8 cellular contexts compared by ENCODE assay signal in genomic region chr18:8610442-8610801, GRCh38. TPM values are rescaled to one million over a fixed set of nuclear protein-coding genes. Genes with fewer than 3 reads are reported as not detected.
DNase-seq lines count a peak whose midpoint lies in the region; ATAC-seq, FAIRE-seq and TF ChIP-seq lines count a peak whose summit lies in the region.

No MANE protein-coding gene starts in this region.

- CTCF ChIA-PET in activated naive CD4-positive, alpha-beta T cell treated with anti-CD3 and anti-CD28 coated beads for 36 hours (lab: Charles Lee), result no interaction called here
- CTCF ChIA-PET in WTC11 (lab: Charles Lee), result no interaction called here

- TF ChIP-seq CTCF in WTC11 (IDR thresholded peaks at IDR 0.05), result no peak
- TF ChIP-seq CTCF in retinal pigment epithelial cell (conservative IDR thresholded peaks at IDR 0.05; ENCODE audit: low read depth, low read length), result no peak

- FAIRE-seq in GM19239 (lab: Jason Lieb, UNC), result no peak

- H3K36me3 Mint-ChIP-seq in activated naive CD4-positive, alpha-beta T cell treated with anti-CD3 and anti-CD28 coated beads for 36 hours (ENCODE audit: low read depth), result peaks cover 12% of the 10 kb centered on the region
- H3K36me3 Mint-ChIP-seq in WTC11, result peaks cover 24% of the 10 kb centered on the region

- ATAC-seq in WTC11, result no peak
- ATAC-seq in GM18519 (IDR thresholded peaks at IDR 0.05; ENCODE audit: low FRiP score, unreplicated experiment), result no peak

- H3K4me3 ChIP-seq in retinal pigment epithelial cell (ENCODE audit: low read length), result peak overlapping the region; percentile 87

- H3K4me3 Mint-ChIP-seq in activated naive CD4-positive, alpha-beta T cell treated with anti-CD3 and anti-CD28 coated beads for 36 hours, result peak overlapping the region; percentile 89
- peak overlapping the region; percentile 86 for H3K4me3 Mint-ChIP-seq in WTC11

- peak overlapping the region; percentile 91 for H3K27ac Mint-ChIP-seq in activated naive CD4-positive, alpha-beta T cell treated with anti-CD3 and anti-CD28 coated beads for 36 hours
- H3K27ac Mint-ChIP-seq in WTC11, result peak overlapping the region; percentile 72

- peak; percentile 42 for DNase-seq in activated naive CD4-positive, alpha-beta T cell treated with anti-CD3 and anti-CD28 coated beads for 36 hours
- no peak for DNase-seq in activated naive CD4-positive, alpha-beta T cell (lab: John Stamatoyannopoulos, UW)
- DNase-seq in WTC11 (ENCODE audit: low spot score) (no peak), glomerular visceral epithelial cell (ENCODE audit: extremely low spot score) (peak; percentile 22), retinal pigment epithelial cell (ENCODE audit: low read depth) (no peak), GM19239 (ENCODE audit: insufficient read length, low spot score) (no peak), AG08396 (ENCODE audit: low spot score) (no peak)

- POLR2A ChIA-PET in WTC11 (lab: Charles Lee), result no interaction called here

- H3K9me3 Mint-ChIP-seq in activated naive CD4-positive, alpha-beta T cell treated with anti-CD3 and anti-CD28 coated beads for 36 hours, result no peaks in the 10 kb centered on the region
- no peaks in the 10 kb centered on the region for H3K9me3 Mint-ChIP-seq in WTC11

- H3K4me1 Mint-ChIP-seq in activated naive CD4-positive, alpha-beta T cell treated with anti-CD3 and anti-CD28 coated beads for 36 hours (ENCODE audit: low read depth), result peaks cover 54% of the 10 kb centered on the region
- peaks cover 65% of the 10 kb centered on the region for H3K4me1 Mint-ChIP-seq in WTC11

- intact Hi-C loops in activated naive CD4-positive, alpha-beta T cell treated with anti-CD3 and anti-CD28 coated beads for 36 hours (cut with micrococcal nuclease), result loop anchor here (1.0 to 10.0 kb wide), 7 partner anchors 407 to 1914 kb away; partner anchors contain the start of genes NAPG, NDUFV2 and PPP4R1

- no peaks in the 10 kb centered on the region for H3K27me3 Mint-ChIP-seq in activated naive CD4-positive, alpha-beta T cell treated with anti-CD3 and anti-CD28 coated beads for 36 hours (ENCODE audit: low read depth)
- peaks cover 13% of the 10 kb centered on the region for H3K27me3 Mint-ChIP-seq in WTC11 (ENCODE audit: low read depth)

TF ChIP-seq in WTC11, 78 proteins besides CTCF, POLR2A, EP300 and RAD21:
- no peak for TF ChIP-seq ZNF425 (CRISPR knock-in tag; conservative IDR thresholded peaks at IDR 0.05)
- TF ChIP-seq USF1 (CRISPR knock-in tag; IDR thresholded peaks at IDR 0.05), result no peak
- no peak for TF ChIP-seq HMGA2 (CRISPR knock-in tag; IDR thresholded peaks at IDR 0.05)
- TF ChIP-seq NFATC4 (CRISPR knock-in tag; IDR thresholded peaks at IDR 0.05), result no peak
- no peak for TF ChIP-seq MLX (CRISPR knock-in tag; IDR thresholded peaks at IDR 0.05)
- no peak for TF ChIP-seq RELA (CRISPR knock-in tag; IDR thresholded peaks at IDR 0.05; ENCODE audit: borderline replicate concordance)
- no peak for TF ChIP-seq SOX15 (CRISPR knock-in tag; IDR thresholded peaks at IDR 0.05)
- TF ChIP-seq, protein P1, sequence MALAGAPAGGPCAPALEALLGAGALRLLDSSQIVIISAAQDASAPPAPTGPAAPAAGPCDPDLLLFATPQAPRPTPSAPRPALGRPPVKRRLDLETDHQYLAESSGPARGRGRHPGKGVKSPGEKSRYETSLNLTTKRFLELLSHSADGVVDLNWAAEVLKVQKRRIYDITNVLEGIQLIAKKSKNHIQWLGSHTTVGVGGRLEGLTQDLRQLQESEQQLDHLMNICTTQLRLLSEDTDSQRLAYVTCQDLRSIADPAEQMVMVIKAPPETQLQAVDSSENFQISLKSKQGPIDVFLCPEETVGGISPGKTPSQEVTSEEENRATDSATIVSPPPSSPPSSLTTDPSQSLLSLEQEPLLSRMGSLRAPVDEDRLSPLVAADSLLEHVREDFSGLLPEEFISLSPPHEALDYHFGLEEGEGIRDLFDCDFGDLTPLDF (CRISPR knock-in tag; IDR thresholded peaks at IDR 0.05), result no peak
- TF ChIP-seq, protein P2, sequence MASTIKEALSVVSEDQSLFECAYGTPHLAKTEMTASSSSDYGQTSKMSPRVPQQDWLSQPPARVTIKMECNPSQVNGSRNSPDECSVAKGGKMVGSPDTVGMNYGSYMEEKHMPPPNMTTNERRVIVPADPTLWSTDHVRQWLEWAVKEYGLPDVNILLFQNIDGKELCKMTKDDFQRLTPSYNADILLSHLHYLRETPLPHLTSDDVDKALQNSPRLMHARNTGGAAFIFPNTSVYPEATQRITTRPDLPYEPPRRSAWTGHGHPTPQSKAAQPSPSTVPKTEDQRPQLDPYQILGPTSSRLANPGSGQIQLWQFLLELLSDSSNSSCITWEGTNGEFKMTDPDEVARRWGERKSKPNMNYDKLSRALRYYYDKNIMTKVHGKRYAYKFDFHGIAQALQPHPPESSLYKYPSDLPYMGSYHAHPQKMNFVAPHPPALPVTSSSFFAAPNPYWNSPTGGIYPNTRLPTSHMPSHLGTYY (CRISPR knock-in tag; IDR thresholded peaks at IDR 0.05), result no peak
- TF ChIP-seq, protein P3, sequence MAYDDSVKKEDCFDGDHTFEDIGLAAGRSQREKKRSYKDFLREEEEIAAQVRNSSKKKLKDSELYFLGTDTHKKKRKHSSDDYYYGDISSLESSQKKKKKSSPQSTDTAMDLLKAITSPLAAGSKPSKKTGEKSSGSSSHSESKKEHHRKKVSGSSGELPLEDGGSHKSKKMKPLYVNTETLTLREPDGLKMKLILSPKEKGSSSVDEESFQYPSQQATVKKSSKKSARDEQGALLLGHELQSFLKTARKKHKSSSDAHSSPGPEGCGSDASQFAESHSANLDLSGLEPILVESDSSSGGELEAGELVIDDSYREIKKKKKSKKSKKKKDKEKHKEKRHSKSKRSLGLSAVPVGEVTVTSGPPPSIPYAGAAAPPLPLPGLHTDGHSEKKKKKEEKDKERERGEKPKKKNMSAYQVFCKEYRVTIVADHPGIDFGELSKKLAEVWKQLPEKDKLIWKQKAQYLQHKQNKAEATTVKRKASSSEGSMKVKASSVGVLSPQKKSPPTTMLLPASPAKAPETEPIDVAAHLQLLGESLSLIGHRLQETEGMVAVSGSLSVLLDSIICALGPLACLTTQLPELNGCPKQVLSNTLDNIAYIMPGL (CRISPR knock-in tag; IDR thresholded peaks at IDR 0.05), result no peak
- TF ChIP-seq, protein P4, sequence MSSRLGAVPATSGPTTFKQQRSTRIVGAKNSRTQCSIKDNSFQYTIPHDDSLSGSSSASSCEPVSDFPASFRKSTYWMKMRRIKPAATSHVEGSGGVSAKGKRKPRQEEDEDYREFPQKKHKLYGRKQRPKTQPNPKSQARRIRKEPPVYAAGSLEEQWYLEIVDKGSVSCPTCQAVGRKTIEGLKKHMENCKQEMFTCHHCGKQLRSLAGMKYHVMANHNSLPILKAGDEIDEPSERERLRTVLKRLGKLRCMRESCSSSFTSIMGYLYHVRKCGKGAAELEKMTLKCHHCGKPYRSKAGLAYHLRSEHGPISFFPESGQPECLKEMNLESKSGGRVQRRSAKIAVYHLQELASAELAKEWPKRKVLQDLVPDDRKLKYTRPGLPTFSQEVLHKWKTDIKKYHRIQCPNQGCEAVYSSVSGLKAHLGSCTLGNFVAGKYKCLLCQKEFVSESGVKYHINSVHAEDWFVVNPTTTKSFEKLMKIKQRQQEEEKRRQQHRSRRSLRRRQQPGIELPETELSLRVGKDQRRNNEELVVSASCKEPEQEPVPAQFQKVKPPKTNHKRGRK (CRISPR knock-in tag; IDR thresholded peaks at IDR 0.05; ENCODE audit: borderline replicate concordance), result no peak
- TF ChIP-seq JAZF1 (CRISPR knock-in tag; IDR thresholded peaks at IDR 0.05), result no peak
- no peak for TF ChIP-seq MXD4 (CRISPR knock-in tag; IDR thresholded peaks at IDR 0.05; ENCODE audit: borderline replicate concordance)

RNA-seq across cellular contexts. Expression of gene RAB12, which starts 1.2 kb away (rescaled TPM):
- total RNA-seq in activated naive CD4-positive, alpha-beta T cell treated with anti-CD3 and anti-CD28 coated beads for 36 hours, result 10 to 100 TPM; 11.0 to 11.9 TPM
- 56.1 to 69.3 TPM (median 58.1 TPM) in 3 replicates for total RNA-seq in WTC11 (2021)

Comparison
In these comparisons a context has a peak if more than half of its experiments do, and no peak if none do; other contexts are left out.
1. DNase-seq: peak in activated naive CD4-positive, alpha-beta T cell treated with anti-CD3 and anti-CD28 coated beads for 36 hours (single experiment) and glomerular visceral epithelial cell (single experiment); none in activated naive CD4-positive, alpha-beta T cell (0 of 4), WTC11 (single experiment), retinal pigment epithelial cell (single experiment), GM19239 (single experiment) and AG08396 (single experiment).